In the genomic region with DNA sequence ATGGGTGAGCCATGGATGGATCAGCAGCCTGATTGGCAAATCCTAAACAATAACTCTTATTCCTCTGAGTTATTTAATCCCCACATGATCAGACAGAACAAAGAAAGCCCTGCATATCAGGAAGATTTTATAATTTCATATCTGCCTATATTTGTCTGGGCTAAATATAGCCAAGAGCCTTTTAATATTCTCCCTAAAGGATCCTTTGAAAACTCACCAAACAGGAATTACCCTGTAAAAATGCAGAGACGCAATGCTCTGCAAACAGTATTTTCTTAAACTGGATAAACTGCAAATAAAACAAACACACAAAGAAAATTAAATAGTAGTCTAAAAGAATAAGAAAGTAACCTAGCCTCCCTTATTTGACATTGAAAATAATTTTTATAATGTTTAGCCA, we compare ENCODE assay signal across 24 cellular contexts.
DNase-seq lines count a peak whose midpoint lies in the region; ATAC-seq and TF ChIP-seq lines count a peak whose summit lies in the region.
"Had no signal": no experiment of that assay in that cellular context is flagged by ENCODE, and none has a peak within 500 bp of the region (broad histone marks: within the 10 kb centered on the region; RNA-seq: fewer than 3 reads in every experiment).

No MANE protein-coding gene starts in this region.

- intact Hi-C loops in CD8-positive, alpha-beta T cell (cut with DNase I, micrococcal nuclease), result no loop called here

- no peak overlapping the region for H3K4me3 Mint-ChIP-seq in CD8-positive, alpha-beta T cell
- H3K4me3 Mint-ChIP-seq: activated CD4-positive, alpha-beta T cell treated with anti-CD3 and anti-CD28 coated beads, Interleukin-2, amount 10 ng/mL, durations not matched to agents 7 days and 5 days; activated T-helper 1 cell treated with anti-CD3 and anti-CD28 coated beads, Interleukin-12 subunit alpha, Interleukin-12 subunit beta, Interleukin-2, Interleukin-4 antibody, amounts not matched to agents 30 ng/mL and 10 ng/mL and 1 ng/mL, durations not matched to agents 14 hours and 24 hours and 36 hours; dendritic cell treated with granulocyte-macrophage colony-stimulating factor and Interleukin-4, amounts not matched to agents 40 ng/mL and 50 ng/mL, for 4 days; memory B cell; naive B cell; stimulated activated memory B cell treated with anti-CD40 and anti-IgM and Interleukin-4, amounts not matched to agents 10 μg/mL and 1 μg/mL and 100 μg/mL, for 72 hours had no signal

- no peaks in the 10 kb centered on the region for H3F3A ChIP-seq in SK-N-SH (replicated peaks; ENCODE audit: insufficient read depth)

- H3K9me3 ChIP-seq in HUES6 (ENCODE audit: control insufficient read depth, insufficient read depth, low read depth, low read length) (no peaks in the 10 kb centered on the region), tibial nerve (no peaks in the 10 kb centered on the region), SK-N-SH (no peaks in the 10 kb centered on the region)
- H3K9me3 ChIP-seq in CD8-positive, alpha-beta T cell (ENCODE audit: low read length), result no peaks in the 10 kb centered on the region
- H3K9me3 ChIP-seq: ascending aorta, right atrium auricular region, testis, vagina had no signal

- H3K27me3 ChIP-seq in HUES6 (ENCODE audit: control insufficient read depth, insufficient read depth, low read length) (no peaks in the 10 kb centered on the region), tibial nerve (no peaks in the 10 kb centered on the region), SK-N-SH (ENCODE audit: insufficient read depth) (no peaks in the 10 kb centered on the region)
- H3K27me3 ChIP-seq in CD8-positive, alpha-beta T cell (ENCODE audit: insufficient read depth, low read length), result no peaks in the 10 kb centered on the region
- H3K27me3 ChIP-seq: ascending aorta, right atrium auricular region, testis, vagina had no signal

- no peak overlapping the region for H3K4me3 ChIP-seq in HUES6 (ENCODE audit: low read depth, low read length)
- no peak overlapping the region for H3K4me3 ChIP-seq in tibial nerve
- no peak overlapping the region for H3K4me3 ChIP-seq in CD8-positive, alpha-beta T cell (ENCODE audit: low read depth, low read length)
- no peak overlapping the region for H3K4me3 ChIP-seq in SK-N-SH (ENCODE audit: low read depth in 2 of 2, low read length in 1 of 2)
- H3K4me3 ChIP-seq: ascending aorta, right atrium auricular region, testis, vagina had no signal

- H3K9me2 ChIP-seq in SK-N-SH, result no peaks in the 10 kb centered on the region

- peak; percentile 11 for DNase-seq in medulla oblongata (ENCODE audit: extremely low spot score)
- no peak for DNase-seq in tibial nerve (ENCODE audit: low spot score in 2 of 2)
- DNase-seq in CD8-positive, alpha-beta T cell, result no peak
- no peak for DNase-seq in NCI-H2029 (lab: John Stamatoyannopoulos, UW)
- no peak for DNase-seq in SK-N-SH
- DNase-seq: ACHN; activated CD4-positive, alpha-beta T cell treated with anti-CD3 and anti-CD28 coated beads, Interleukin-2, amount 10 ng/mL, durations not matched to agents 7 days and 5 days; kidney glomerular epithelial cell; naive B cell; NCI-H510A treated with DMSO at 0.1 percent for 48 hours; stimulated activated CD4-positive, alpha-beta T cell treated with anti-CD3 and anti-CD28 coated beads, Interleukin-4, amount 100 ng/mL, for 1 hour; testis had no signal

- no peaks in the 10 kb centered on the region for H3K9me3 Mint-ChIP-seq in CD8-positive, alpha-beta T cell
- H3K9me3 Mint-ChIP-seq: activated CD4-positive, alpha-beta T cell treated with anti-CD3 and anti-CD28 coated beads, Interleukin-2, amount 10 ng/mL, durations not matched to agents 7 days and 5 days; memory B cell; stimulated activated memory B cell treated with anti-CD40 and anti-IgM and Interleukin-4, amounts not matched to agents 10 μg/mL and 1 μg/mL and 100 μg/mL, for 72 hours had no signal

- no peak overlapping the region for H3K4me2 ChIP-seq in SK-N-SH

- no peaks in the 10 kb centered on the region for H3K36me3 Mint-ChIP-seq in CD8-positive, alpha-beta T cell
- H3K36me3 Mint-ChIP-seq: activated naive CD4-positive, alpha-beta T cell treated with anti-CD3 and anti-CD28 coated beads, Interleukin-2, amount 50 U/mL, for 72 hours; memory B cell; naive B cell; stimulated activated memory B cell treated with anti-CD40 and anti-IgM and Interleukin-4, amounts not matched to agents 10 μg/mL and 1 μg/mL and 100 μg/mL, for 72 hours had no signal

- no peak for TF ChIP-seq POLR2A in tibial nerve (IDR thresholded peaks at IDR 0.05)

- H3K4me1 ChIP-seq in HUES6 (ENCODE audit: control insufficient read depth, insufficient read depth, low read length), result peaks cover 43% of the 10 kb centered on the region
- peaks cover 0 to 13% (median 4%) of the 10 kb centered on the region in 4 donors for H3K4me1 ChIP-seq in tibial nerve
- no peaks in the 10 kb centered on the region for H3K4me1 ChIP-seq in CD8-positive, alpha-beta T cell (ENCODE audit: insufficient read depth, low read length)
- H3K4me1 ChIP-seq in SK-N-SH (ENCODE audit: control insufficient read depth in 1 of 2, insufficient read depth in 2 of 2, low read depth in 1 of 2, low read length in 1 of 2), result no peaks in the 10 kb centered on the region; a peak in 2 of 4 replicates
- H3K4me1 ChIP-seq: ascending aorta, testis had no signal

- no peak overlapping the region for H3K9ac ChIP-seq in HUES6 (ENCODE audit: low read length)
- H3K9ac ChIP-seq in SK-N-SH, result no peak overlapping the region

- no peak for ATAC-seq in CD8-positive, alpha-beta T cell
- ATAC-seq: activated naive CD4-positive, alpha-beta T cell treated with anti-CD3 and anti-CD28 coated beads, Interleukin-2, amount 50 U/mL, for 72 hours; stimulated activated memory B cell treated with anti-CD40 and anti-IgM and Interleukin-4, amounts not matched to agents 10 μg/mL and 1 μg/mL and 100 μg/mL, for 72 hours had no signal

- H3K4me1 Mint-ChIP-seq in CD8-positive, alpha-beta T cell (ENCODE audit: low read depth), result no peaks in the 10 kb centered on the region
- H3K4me1 Mint-ChIP-seq: activated CD4-positive, alpha-beta T cell treated with anti-CD3 and anti-CD28 coated beads, Interleukin-2, amount 10 ng/mL, durations not matched to agents 7 days and 5 days; memory B cell; naive B cell; stimulated activated memory B cell treated with anti-CD40 and anti-IgM and Interleukin-4, amounts not matched to agents 10 μg/mL and 1 μg/mL and 100 μg/mL, for 72 hours had no signal

- TF ChIP-seq EP300 in tibial nerve (IDR thresholded peaks at IDR 0.05), result no peak
- TF ChIP-seq EP300 in SK-N-SH (IDR thresholded peaks at IDR 0.05; ENCODE audit: borderline replicate concordance in 1 of 2, low read depth in 1 of 2, low read length in 1 of 2), result no peak

- H3K79me2 ChIP-seq in SK-N-SH (ENCODE audit: insufficient read depth), result no peaks in the 10 kb centered on the region

- no peak for TF ChIP-seq RAD21 in SK-N-SH (IDR thresholded peaks at IDR 0.05; ENCODE audit: low read length)

- no peak for TF ChIP-seq CTCF in C4-2B (conservative IDR thresholded peaks at IDR 0.05)
- no peak for TF ChIP-seq CTCF in tibial nerve (IDR thresholded peaks at IDR 0.05)
- TF ChIP-seq CTCF in CD8-positive, alpha-beta T cell (IDR thresholded peaks at IDR 0.05), result no peak
- no peak for TF ChIP-seq CTCF in SK-N-SH (IDR thresholded peaks at IDR 0.05)

- CTCF ChIA-PET in CD8-positive, alpha-beta T cell (lab: Charles Lee), result no interaction called here
- CTCF ChIA-PET in SK-N-SH (lab: Yijun Ruan, JAX), result no interaction called here

- H2AFZ ChIP-seq in SK-N-SH (ENCODE audit: low read depth), result no peak overlapping the region

- no peaks in the 10 kb centered on the region for H3K27me3 Mint-ChIP-seq in CD8-positive, alpha-beta T cell (ENCODE audit: low read depth)
- H3K27me3 Mint-ChIP-seq: activated CD4-positive, alpha-beta T cell treated with anti-CD3 and anti-CD28 coated beads, Interleukin-2, amount 10 ng/mL, durations not matched to agents 7 days and 5 days; dendritic cell treated with granulocyte-macrophage colony-stimulating factor and Interleukin-4, amounts not matched to agents 40 ng/mL and 50 ng/mL, for 4 days; memory B cell; naive B cell; stimulated activated memory B cell treated with anti-CD40 and anti-IgM and Interleukin-4, amounts not matched to agents 10 μg/mL and 1 μg/mL and 100 μg/mL, for 72 hours had no signal

- POLR2A ChIA-PET in CD8-positive, alpha-beta T cell (lab: Charles Lee), result no interaction called here
- POLR2A ChIA-PET in SK-N-SH (lab: Yijun Ruan, JAX), result no interaction called here

- H3K27ac Mint-ChIP-seq in CD8-positive, alpha-beta T cell, result no peak overlapping the region
- H3K27ac Mint-ChIP-seq: activated CD4-positive, alpha-beta T cell treated with anti-CD3 and anti-CD28 coated beads, Interleukin-2, amount 10 ng/mL, durations not matched to agents 7 days and 5 days; activated naive CD4-positive, alpha-beta T cell treated with anti-CD3 and anti-CD28 coated beads, Interleukin-2, amount 50 U/mL, for 72 hours; activated T-helper 1 cell treated with anti-CD3 and anti-CD28 coated beads, Interleukin-12 subunit alpha, Interleukin-12 subunit beta, Interleukin-2, Interleukin-4 antibody, amounts not matched to agents 30 ng/mL and 10 ng/mL and 1 ng/mL, durations not matched to agents 14 hours and 24 hours and 36 hours; dendritic cell treated with granulocyte-macrophage colony-stimulating factor and Interleukin-4, amounts not matched to agents 40 ng/mL and 50 ng/mL, for 4 days; memory B cell; naive B cell; stimulated activated memory B cell treated with anti-CD40 and anti-IgM and Interleukin-4, amounts not matched to agents 10 μg/mL and 1 μg/mL and 100 μg/mL, for 72 hours had no signal

- H3K27ac ChIP-seq in C4-2B (peak overlapping the region; percentile 97; the same call in 1 of the 2 replicates), HUES6 (ENCODE audit: low read depth, low read length) (peak overlapping the region; percentile 67), angular gyrus (ENCODE audit: low read depth, low read length) (peak overlapping the region; percentile 95), tibial nerve (no peak overlapping the region), SK-N-SH (ENCODE audit: low read depth in 2 of 2, low read length in 1 of 2) (no peak overlapping the region)
- H3K27ac ChIP-seq in CD8-positive, alpha-beta T cell (ENCODE audit: low read depth, low read length), result no peak overlapping the region
- H3K27ac ChIP-seq: ascending aorta, right atrium auricular region, RWPE1, testis, vagina had no signal

- 54 to 65% methylated on average over 1 of the region's 1 CpG for WGBS in tibial nerve, 2 donors
- WGBS in SK-N-SH (ENCODE audit: low lambda C conversion rate), result 89% methylated on average over 1 of the region's 1 CpG

- H4K20me1 ChIP-seq in SK-N-SH (ENCODE audit: insufficient read depth), result no peaks in the 10 kb centered on the region

- H3K36me3 ChIP-seq in HUES6 (ENCODE audit: control insufficient read depth, insufficient read depth, low read length) (no peaks in the 10 kb centered on the region), tibial nerve (no peaks in the 10 kb centered on the region), SK-N-SH (replicated peaks in 1 of 2; ENCODE audit: control insufficient read depth in 1 of 2, insufficient read depth in 2 of 2, low read length in 1 of 2) (no peaks in the 10 kb centered on the region)
- no peaks in the 10 kb centered on the region for H3K36me3 ChIP-seq in CD8-positive, alpha-beta T cell (ENCODE audit: insufficient read depth, low read length)
- H3K36me3 ChIP-seq: ascending aorta, right atrium auricular region, vagina had no signal

TF ChIP-seq in SK-N-SH, 30 proteins besides CTCF, POLR2A, EP300 and RAD21 (continues in another document):
- TF ChIP-seq NFIC (IDR thresholded peaks at IDR 0.05; ENCODE audit: borderline replicate concordance) (no peak), GATA2 (CRISPR knock-in tag; IDR thresholded peaks at IDR 0.05) (no peak)

Comparison
In these comparisons a context has a peak if more than half of its experiments do, and no peak if none do; other contexts are left out.
1. H3K27ac ChIP-seq: peak in C4-2B (single experiment), HUES6 (single experiment) and angular gyrus (single experiment); none in tibial nerve (0 of 4), CD8-positive, alpha-beta T cell (single experiment) and SK-N-SH (0 of 2).